Comparison of ENCODE assay signal across 21 cellular contexts in the genomic region with DNA sequence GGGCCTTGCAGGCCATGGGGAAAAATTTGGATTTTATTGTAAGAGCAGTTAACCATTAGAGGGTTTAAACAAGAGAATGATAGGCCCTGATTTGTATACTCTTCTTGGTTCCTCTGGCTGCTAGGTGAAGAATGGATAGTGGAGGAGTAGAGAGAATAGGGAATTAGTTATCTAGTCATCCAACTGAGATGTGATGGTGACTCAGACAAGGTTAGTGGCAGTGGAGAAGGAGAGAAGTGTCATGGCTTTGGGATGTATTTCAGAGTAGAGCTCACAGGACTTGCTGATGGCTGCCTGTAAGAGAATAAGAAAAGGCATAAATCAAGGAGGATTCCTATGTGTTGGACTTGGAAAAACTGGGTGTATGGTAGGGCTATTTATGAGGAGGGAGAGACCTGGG.
"Had no signal": no experiment of that assay in that cellular context is flagged by ENCODE, and none has a peak within 500 bp of the region (broad histone marks: within the 10 kb centered on the region; RNA-seq: fewer than 3 reads in every experiment).

No MANE protein-coding gene starts in this region.

- H2AFZ ChIP-seq: hepatocyte, neural progenitor cell had no signal

- FAIRE-seq: kidney had no signal

- H3K27me3 ChIP-seq: dorsolateral prefrontal cortex, hepatocyte, neural progenitor cell, ovary, transverse colon had no signal

- H3K4me3 ChIP-seq: dorsolateral prefrontal cortex, hepatocyte, lung, neural progenitor cell, ovary, smooth muscle cell, transverse colon had no signal

- H3K79me2 ChIP-seq: hepatocyte had no signal

- DNase-seq: cortex of kidney; dorsolateral prefrontal cortex; effector CD8-positive, alpha-beta T cell; head of caudate nucleus; kidney; left colon; left ventricle myocardium superior; mesenchymal stem cell; midbrain; nucleus accumbens; ovary; right cardiac atrium; stimulated activated CD4-positive, alpha-beta T cell treated with anti-CD3 and anti-CD28 coated beads, Interleukin-4, amount 100 ng/mL, for 1 hour; stimulated activated CD8-positive, alpha-beta memory T cell treated with anti-CD3 and anti-CD28 coated beads, Interleukin-4, amount 100 ng/mL, for 48 hours; transverse colon had no signal

- H3K9me3 ChIP-seq: ovary, transverse colon had no signal

- H3K9ac ChIP-seq: neural progenitor cell had no signal

- H3K4me1 ChIP-seq: neural progenitor cell, transverse colon had no signal

- H3K27ac ChIP-seq: hepatocyte, neural progenitor cell, transverse colon had no signal

- ATAC-seq: left colon; left ventricle myocardium superior; natural killer cell treated with Interleukin-12 subunit alpha and Interleukin-12 subunit beta and Interleukin-15 and Interleukin-18, amount 100 ng/mL, for 72 hours; right cardiac atrium; stimulated activated effector memory CD8-positive, alpha-beta T cell treated with anti-CD3 and anti-CD28 coated beads, Interleukin-12 subunit alpha, Interleukin-12 subunit beta, amount 100 ng/mL, for 72 hours had no signal

- H3K4me2 ChIP-seq: hepatocyte, neural progenitor cell, smooth muscle cell had no signal

- H3K36me3 ChIP-seq: neural progenitor cell, ovary, transverse colon had no signal
